ENCODE assay signal across 2 cellular contexts in the genomic region with DNA sequence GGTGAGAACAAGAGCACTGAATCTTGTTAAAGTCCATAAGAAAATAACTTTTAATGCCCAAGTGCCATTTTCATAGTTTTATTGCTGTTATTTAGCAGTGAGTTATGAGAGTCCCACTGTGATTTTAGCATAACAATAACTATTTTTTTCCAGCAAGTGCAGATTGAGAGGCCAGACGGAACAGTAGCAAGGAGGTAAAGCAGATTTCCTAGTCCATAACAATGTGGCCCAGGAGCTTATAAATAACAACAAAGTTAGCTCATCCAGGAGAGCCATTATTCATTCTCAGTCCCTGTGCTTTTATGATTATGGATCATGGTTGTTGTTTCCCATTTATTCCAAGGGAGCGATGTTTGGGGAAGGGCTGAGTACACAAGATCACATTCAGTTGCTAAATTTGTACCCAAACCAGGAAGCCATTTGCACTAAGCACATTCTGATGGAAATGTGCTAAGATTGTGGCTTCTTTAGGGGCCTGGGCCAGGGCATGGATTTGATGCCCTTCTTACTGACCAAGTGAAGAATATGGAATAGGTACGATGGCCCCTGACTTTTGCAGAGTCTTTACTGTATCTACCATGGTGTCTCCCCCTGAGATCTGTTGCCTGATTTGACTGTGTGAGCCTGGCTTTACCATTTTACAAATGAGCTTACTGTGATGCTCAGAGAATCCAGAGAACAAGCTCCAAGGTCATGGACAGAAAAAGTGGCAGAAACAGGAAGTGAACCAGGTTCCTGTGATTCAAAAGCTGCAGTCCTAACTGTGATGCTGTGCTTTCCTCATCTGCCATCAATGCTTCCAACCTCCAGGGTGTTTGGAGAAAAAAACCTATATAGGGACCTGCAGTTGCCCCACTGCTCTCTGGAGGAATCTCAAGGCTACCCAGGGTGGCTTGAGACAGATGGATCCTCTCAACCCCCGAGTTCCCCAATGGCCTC.
TF ChIP-seq lines count a peak whose summit lies in the region.

No MANE protein-coding gene starts in this region.

TF ChIP-seq in SK-N-SH, 30 proteins besides CTCF, POLR2A, EP300 and RAD21 (continued from another document):
- TF ChIP-seq, protein P1, sequence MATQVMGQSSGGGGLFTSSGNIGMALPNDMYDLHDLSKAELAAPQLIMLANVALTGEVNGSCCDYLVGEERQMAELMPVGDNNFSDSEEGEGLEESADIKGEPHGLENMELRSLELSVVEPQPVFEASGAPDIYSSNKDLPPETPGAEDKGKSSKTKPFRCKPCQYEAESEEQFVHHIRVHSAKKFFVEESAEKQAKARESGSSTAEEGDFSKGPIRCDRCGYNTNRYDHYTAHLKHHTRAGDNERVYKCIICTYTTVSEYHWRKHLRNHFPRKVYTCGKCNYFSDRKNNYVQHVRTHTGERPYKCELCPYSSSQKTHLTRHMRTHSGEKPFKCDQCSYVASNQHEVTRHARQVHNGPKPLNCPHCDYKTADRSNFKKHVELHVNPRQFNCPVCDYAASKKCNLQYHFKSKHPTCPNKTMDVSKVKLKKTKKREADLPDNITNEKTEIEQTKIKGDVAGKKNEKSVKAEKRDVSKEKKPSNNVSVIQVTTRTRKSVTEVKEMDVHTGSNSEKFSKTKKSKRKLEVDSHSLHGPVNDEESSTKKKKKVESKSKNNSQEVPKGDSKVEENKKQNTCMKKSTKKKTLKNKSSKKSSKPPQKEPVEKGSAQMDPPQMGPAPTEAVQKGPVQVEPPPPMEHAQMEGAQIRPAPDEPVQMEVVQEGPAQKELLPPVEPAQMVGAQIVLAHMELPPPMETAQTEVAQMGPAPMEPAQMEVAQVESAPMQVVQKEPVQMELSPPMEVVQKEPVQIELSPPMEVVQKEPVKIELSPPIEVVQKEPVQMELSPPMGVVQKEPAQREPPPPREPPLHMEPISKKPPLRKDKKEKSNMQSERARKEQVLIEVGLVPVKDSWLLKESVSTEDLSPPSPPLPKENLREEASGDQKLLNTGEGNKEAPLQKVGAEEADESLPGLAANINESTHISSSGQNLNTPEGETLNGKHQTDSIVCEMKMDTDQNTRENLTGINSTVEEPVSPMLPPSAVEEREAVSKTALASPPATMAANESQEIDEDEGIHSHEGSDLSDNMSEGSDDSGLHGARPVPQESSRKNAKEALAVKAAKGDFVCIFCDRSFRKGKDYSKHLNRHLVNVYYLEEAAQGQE (IDR thresholded peaks at IDR 0.05; ENCODE audit: low read depth, low read length) = no peak
- TF ChIP-seq IRF3 (IDR thresholded peaks at IDR 0.05; ENCODE audit: low read depth, low read length) (no peak), MXI1 (IDR thresholded peaks at IDR 0.05; ENCODE audit: low read depth, low read length) (no peak), RXRA (IDR thresholded peaks at IDR 0.05; ENCODE audit: borderline replicate concordance, low read depth) (no peak)
- TF ChIP-seq, protein P2, sequence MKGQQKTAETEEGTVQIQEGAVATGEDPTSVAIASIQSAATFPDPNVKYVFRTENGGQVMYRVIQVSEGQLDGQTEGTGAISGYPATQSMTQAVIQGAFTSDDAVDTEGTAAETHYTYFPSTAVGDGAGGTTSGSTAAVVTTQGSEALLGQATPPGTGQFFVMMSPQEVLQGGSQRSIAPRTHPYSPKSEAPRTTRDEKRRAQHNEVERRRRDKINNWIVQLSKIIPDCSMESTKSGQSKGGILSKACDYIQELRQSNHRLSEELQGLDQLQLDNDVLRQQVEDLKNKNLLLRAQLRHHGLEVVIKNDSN (IDR thresholded peaks at IDR 0.05; ENCODE audit: borderline replicate concordance, low read depth) = no peak

TF ChIP-seq in SK-N-SH treated with all-trans-retinoic acid at 6 μM for 48 hours, 23 proteins besides CTCF, POLR2A, EP300 and RAD21 (continued from another document):
- TF ChIP-seq TSHZ2 (CRISPR knock-in tag; IDR thresholded peaks at IDR 0.05) (no peak), OSR1 (CRISPR knock-in tag; IDR thresholded peaks at IDR 0.05) (no peak), CREB5 (CRISPR knock-in tag; IDR thresholded peaks at IDR 0.05; ENCODE audit: low read depth) (no peak), ZFP3 (CRISPR knock-in tag; IDR thresholded peaks at IDR 0.05) (no peak), GLIS3 (CRISPR knock-in tag; IDR thresholded peaks at IDR 0.05) (no peak), ZNF565 (CRISPR knock-in tag; conservative IDR thresholded peaks at IDR 0.05; ENCODE audit: low read depth) (no peak), SNAI2 (CRISPR knock-in tag; IDR thresholded peaks at IDR 0.05) (no peak), POU6F1 (CRISPR knock-in tag; IDR thresholded peaks at IDR 0.05; ENCODE audit: borderline replicate concordance, low read depth) (no peak), ZNF70 (CRISPR knock-in tag; IDR thresholded peaks at IDR 0.05) (no peak), ESRRG (CRISPR knock-in tag; IDR thresholded peaks at IDR 0.05) (no peak), ZC3H10 (CRISPR knock-in tag; IDR thresholded peaks at IDR 0.05) (no peak)
TF ChIP-seq in SK-N-SH treated with all-trans-retinoic acid at 6 μM for 48 hours: peak in this region for 0.
